Comparison of ENCODE assay signal across 9 cellular contexts in genomic region chr1:209675567-209676154, GRCh38. TPM values are rescaled to one million over a fixed set of nuclear protein-coding genes. Genes with fewer than 3 reads are reported as not detected.
DNase-seq lines count a peak whose midpoint lies in the region; ATAC-seq, FAIRE-seq and TF ChIP-seq lines count a peak whose summit lies in the region.
"Had no signal": no experiment of that assay in that cellular context is flagged by ENCODE, and none has a peak within 500 bp of the region (broad histone marks: within the 10 kb centered on the region; RNA-seq: fewer than 3 reads in every experiment).

No MANE protein-coding gene starts in this region.

- H3K4me1 ChIP-seq in neuron (ENCODE audit: insufficient read depth, low read length), result no peaks in the 10 kb centered on the region

- no peak for FAIRE-seq in GM12891 (lab: Jason Lieb, UNC)
- FAIRE-seq: TTC549 had no signal

- H3K9me3 Mint-ChIP-seq in T-helper 1 cell treated with Interleukin-12 subunit alpha and Interleukin-12 subunit beta and Interleukin-4 antibody, amounts not matched to agents 30 μg/mL and 1 μg/mL, for 36 hours, result peaks cover 4% of the 10 kb centered on the region
- H3K9me3 Mint-ChIP-seq in activated T-cell treated with anti-CD3 and anti-CD28 coated beads, Interleukin-2, amount 50 U/mL, for 72 hours, result peaks cover 3 to 4% of the 10 kb centered on the region in 2 donors

- peaks cover 3% of the 10 kb centered on the region for H3K27me3 Mint-ChIP-seq in T-helper 1 cell treated with Interleukin-12 subunit alpha and Interleukin-12 subunit beta and Interleukin-4 antibody, amounts not matched to agents 30 μg/mL and 1 μg/mL, for 36 hours (ENCODE audit: low read depth)
- H3K27me3 Mint-ChIP-seq in activated T-cell treated with anti-CD3 and anti-CD28 coated beads, Interleukin-2, amount 50 U/mL, for 72 hours (ENCODE audit: low read depth), result peaks cover 60% of the 10 kb centered on the region

- H3K36me3 ChIP-seq in neuron (ENCODE audit: insufficient read depth, low read length), result no peaks in the 10 kb centered on the region

- peak overlapping the region; percentile 4 for H3K4me3 ChIP-seq in neuron (ENCODE audit: low read length)

- peak overlapping the region; percentile 11 for H2AFZ ChIP-seq in neuron (ENCODE audit: low read depth, low read length)

- H3K4me1 Mint-ChIP-seq in T-helper 1 cell treated with Interleukin-12 subunit alpha and Interleukin-12 subunit beta and Interleukin-4 antibody, amounts not matched to agents 30 μg/mL and 1 μg/mL, for 36 hours (ENCODE audit: low read depth), result peaks cover 64% of the 10 kb centered on the region
- peaks cover 73% of the 10 kb centered on the region for H3K4me1 Mint-ChIP-seq in activated T-cell treated with anti-CD3 and anti-CD28 coated beads, Interleukin-2, amount 50 U/mL, for 72 hours (ENCODE audit: low read depth)

- H3K9me3 ChIP-seq in neuron (ENCODE audit: low read length), result no peaks in the 10 kb centered on the region

- peak overlapping the region; percentile 90 for H3K27ac Mint-ChIP-seq in T-helper 1 cell treated with Interleukin-12 subunit alpha and Interleukin-12 subunit beta and Interleukin-4 antibody, amounts not matched to agents 30 μg/mL and 1 μg/mL, for 36 hours
- H3K27ac Mint-ChIP-seq in activated T-cell treated with anti-CD3 and anti-CD28 coated beads, Interleukin-2, amount 50 U/mL, for 72 hours, result no peak overlapping the region

- peak overlapping the region; percentile 92 for H3K4me3 Mint-ChIP-seq in T-helper 1 cell treated with Interleukin-12 subunit alpha and Interleukin-12 subunit beta and Interleukin-4 antibody, amounts not matched to agents 30 μg/mL and 1 μg/mL, for 36 hours
- H3K4me3 Mint-ChIP-seq in activated T-cell treated with anti-CD3 and anti-CD28 coated beads, Interleukin-2, amount 50 U/mL, for 72 hours, result peak overlapping the region; percentile 80 to 83

- no peak for TF ChIP-seq POLR2A in GM12891 (IDR thresholded peaks at IDR 0.05; ENCODE audit: low read depth, low read length)

- peaks cover 28% of the 10 kb centered on the region for H3K36me3 Mint-ChIP-seq in T-helper 1 cell treated with Interleukin-12 subunit alpha and Interleukin-12 subunit beta and Interleukin-4 antibody, amounts not matched to agents 30 μg/mL and 1 μg/mL, for 36 hours (ENCODE audit: low read depth)
- peaks cover 8 to 12% of the 10 kb centered on the region in 2 donors for H3K36me3 Mint-ChIP-seq in activated T-cell treated with anti-CD3 and anti-CD28 coated beads, Interleukin-2, amount 50 U/mL, for 72 hours (ENCODE audit: insufficient read depth in 2 of 2)

- peaks cover 56% of the 10 kb centered on the region for H3K27me3 ChIP-seq in neuron (ENCODE audit: insufficient read depth, low read length)

- DNase-seq in T-helper 1 cell (no peak), globus pallidus (ENCODE audit: low spot score) (peak; percentile 19), NCI-H1105 (lab: John Stamatoyannopoulos, UW) (no peak), GM12891 (ENCODE audit: insufficient read length, low spot score) (no peak)
- peak in 1 of 2 donors; percentile 11 for DNase-seq in activated T-cell treated with anti-CD3 and anti-CD28 coated beads, Interleukin-2, amount 50 U/mL, for 72 hours

- ATAC-seq in activated T-cell treated with anti-CD3 and anti-CD28 coated beads, Interleukin-2, amount 50 U/mL, for 72 hours (replicated peaks in 1 of 2), result peak; percentile 5 to 9
- no peak for ATAC-seq in GM18519 (IDR thresholded peaks at IDR 0.05; ENCODE audit: low FRiP score, unreplicated experiment)

TF ChIP-seq in GM12891, 5 proteins besides CTCF, POLR2A, EP300 and RAD21:
- TF ChIP-seq SPI1 (IDR thresholded peaks at IDR 0.05; ENCODE audit: low read depth, low read length) (no peak), POU2F2 (IDR thresholded peaks at IDR 0.05; ENCODE audit: low read depth, low read length) (no peak), TAF1 (IDR thresholded peaks at IDR 0.05; ENCODE audit: low read depth, low read length) (no peak), PAX5 (IDR thresholded peaks at IDR 0.05; ENCODE audit: insufficient read depth, low read length, severe bottlenecking) (no peak), POLR2AphosphoS5 (IDR thresholded peaks at IDR 0.05; ENCODE audit: low read depth, low read length) (no peak)

RNA-seq across cellular contexts. Expression of gene G0S2, which starts 0.4 kb away (rescaled TPM):
- total RNA-seq in activated T-cell treated with anti-CD3 and anti-CD28 coated beads, Interleukin-2, amount 50 U/mL, for 72 hours, result 10 to 100 TPM in 1 of 2 donors, 1 to 10 TPM in 1; 9.6 to 25.9 TPM
- polyA plus RNA-seq in GM12891 (2012; ENCODE audit: low read depth, missing spikeins), result 0.40 TPM

RNA-seq across cellular contexts. Expression of gene LAMB3, which starts 23.4 kb away (rescaled TPM):
- 10 to 100 TPM in 1 of 2 donors, 1 to 10 TPM in 1; 5.9 to 26.0 TPM for total RNA-seq in activated T-cell treated with anti-CD3 and anti-CD28 coated beads, Interleukin-2, amount 50 U/mL, for 72 hours
- 0.26 TPM for polyA plus RNA-seq in GM12891 (2012; ENCODE audit: low read depth, missing spikeins)

RNA-seq across cellular contexts. Expression of gene HSD11B1, which starts 29.0 kb away (rescaled TPM):
- total RNA-seq in activated T-cell treated with anti-CD3 and anti-CD28 coated beads, Interleukin-2, amount 50 U/mL, for 72 hours, result 1 to 10 TPM; 2.1 to 3.1 TPM
- 0.10 TPM for polyA plus RNA-seq in GM12891 (2012; ENCODE audit: low read depth, missing spikeins)
